ENCODE assay signal across 8 cellular contexts in genomic region chr17:44004761-44005526, GRCh38. TPM values are rescaled to one million over a fixed set of nuclear protein-coding genes. Genes with fewer than 3 reads are reported as not detected.
DNase-seq lines count a peak whose midpoint lies in the region; ATAC-seq and TF ChIP-seq lines count a peak whose summit lies in the region.

No MANE protein-coding gene starts in this region.

- 9 to 15% methylated on average over 47 to 71 of the region's 71 CpGs for WGBS in aorta, 2 donors

- H3K4me3 ChIP-seq in dorsolateral prefrontal cortex (peak overlapping the region in 52 of 59 donors; percentile 5 to 70 (median 50)), mucosa of descending colon (peak overlapping the region; percentile 24), aorta (ENCODE audit: low read length in 2 of 2) (no peak overlapping the region)

- H3K36me3 ChIP-seq in mucosa of descending colon (ENCODE audit: low read depth) (no peaks in the 10 kb centered on the region), aorta (ENCODE audit: control insufficient read depth in 1 of 2, insufficient read depth in 2 of 2, low read length in 1 of 2) (no peaks in the 10 kb centered on the region)

- H3K4me1 ChIP-seq in mucosa of descending colon (ENCODE audit: low read depth) (peaks cover 36% of the 10 kb centered on the region), aorta (ENCODE audit: control insufficient read depth in 1 of 2, insufficient read depth in 2 of 2, low read length in 2 of 2) (no peaks in the 10 kb centered on the region)

- H3K27ac ChIP-seq in dorsolateral prefrontal cortex: peak overlapping the region in 5 of 59 donors; percentile 15 to 39 (median 32)
- H3K27ac ChIP-seq in aorta (ENCODE audit: low read depth in 1 of 2, low read length in 2 of 2): no peak overlapping the region

- H3K27me3 ChIP-seq in dorsolateral prefrontal cortex (peaks cover 0 to 49% (median 25%) of the 10 kb centered on the region in 45 donors), aorta (ENCODE audit: control insufficient read depth in 1 of 2, insufficient read depth in 2 of 2, low read length in 1 of 2) (peaks cover 0 to 2% of the 10 kb centered on the region in 2 donors)

- ATAC-seq in left cardiac atrium (no peak), left ventricle myocardium superior (no peak), mucosa of descending colon (peak; percentile 32), aorta (ENCODE audit: low FRiP score) (no peak), GM18909 (IDR thresholded peaks at IDR 0.05; ENCODE audit: poor library complexity, unreplicated experiment) (no peak)

- peak; percentile 39 for DNase-seq in left cardiac atrium
- DNase-seq in left ventricle myocardium superior: no peak
- DNase-seq in dorsolateral prefrontal cortex: no peak
- peak; percentile 69 to 72 (median 69) for DNase-seq in mucosa of descending colon
- DNase-seq in aorta: peak; percentile 51 to 79
- no peak for DNase-seq in UCSD-AML1 (lab: John Stamatoyannopoulos, UW; ENCODE audit: unreplicated experiment)
- DNase-seq in activated gamma-delta T cell (lab: John Stamatoyannopoulos, UW): no peak

- TF ChIP-seq CTCF in dorsolateral prefrontal cortex (IDR thresholded peaks at IDR 0.05 in 54 of 56, conservative IDR thresholded peaks at IDR 0.05 in 2 of 56; ENCODE audit: low read depth in 1 of 56, partially characterized antibody in 56 of 56): no peak
- no peak for TF ChIP-seq CTCF in mucosa of descending colon (IDR thresholded peaks at IDR 0.05)

- intact Hi-C loops in left cardiac atrium (cut with DNase I): loop anchor here in 1 of 2 donors (5.0 kb wide), 1 partner anchor 37 kb away; no protein-coding TSS in a partner anchor
- intact Hi-C loops in left ventricle myocardium superior (cut with micrococcal nuclease): no loop called here
- intact Hi-C loops in dorsolateral prefrontal cortex (cut with DNase I): loop anchor here in 1 of 2 donors (5.0 kb wide), 1 partner anchor 83 kb away; no protein-coding TSS in a partner anchor
- intact Hi-C loops in mucosa of descending colon (cut with DNase I, micrococcal nuclease): no loop called here
- intact Hi-C loops in aorta (cut with DNase I): loop anchor here in 1 of 2 donors (5.0 kb wide), 1 partner anchor 37 kb away; no protein-coding TSS in a partner anchor

- H3K9me3 ChIP-seq in mucosa of descending colon: no peaks in the 10 kb centered on the region
- H3K9me3 ChIP-seq in aorta (ENCODE audit: control insufficient read depth, low read length): no peaks in the 10 kb centered on the region

RNA-seq across cellular contexts. Expression of gene NAGS, which starts 0.5 kb away (rescaled TPM):
- total RNA-seq in left cardiac atrium (1 to 10 TPM; 1.3 to 1.4 TPM), left ventricle myocardium superior (0.57 TPM), dorsolateral prefrontal cortex (1 to 10 TPM in 91 of 120 experiments, under 1 TPM in 27, not detected in 2; 0.22 to 4.0 (median 1.6) TPM), mucosa of descending colon (10 to 100 TPM in 1 of 3 donors, 1 to 10 TPM in 2; 6.1 to 21.4 (median 7.0) TPM), aorta (1 to 10 TPM in 1 of 2 donors, under 1 TPM in 1; 0.94 to 1.3 TPM)
- polyA plus RNA-seq in aorta: 1 to 10 TPM in 1 of 2 donors, under 1 TPM in 1; 0.33 to 6.0 TPM

RNA-seq across cellular contexts. Expression of gene TMEM101, which starts 9.8 kb away (rescaled TPM):
- 10 to 100 TPM; 16.1 to 17.5 TPM for total RNA-seq in left cardiac atrium
- 20.7 TPM for total RNA-seq in left ventricle myocardium superior
- total RNA-seq in dorsolateral prefrontal cortex: 10 to 100 TPM; 13.5 to 26.7 (median 19.9) TPM
- 10 to 100 TPM; 23.0 to 27.7 (median 23.8) TPM for total RNA-seq in mucosa of descending colon
- 10 to 100 TPM; 15.2 to 16.7 TPM for total RNA-seq in aorta
- 10 to 100 TPM; 21.5 to 25.0 TPM for polyA plus RNA-seq in aorta

RNA-seq across cellular contexts. Expression of gene PYY, which starts 51.2 kb away (rescaled TPM):
- total RNA-seq in left cardiac atrium (not detected), left ventricle myocardium superior (not detected), dorsolateral prefrontal cortex (1 to 10 TPM in 2 of 120 experiments, under 1 TPM in 7, not detected in 111; 0.29 to 1.1 (median 0.59) TPM), mucosa of descending colon (100 to 1,000 TPM in 1 of 3 donors, 10 to 100 TPM in 2; 22.0 to 141 (median 55.4) TPM), aorta (not detected)
- 1 to 10 TPM in 1 of 2 donors, under 1 TPM in 1; 0.20 to 1.1 TPM for polyA plus RNA-seq in aorta

Comparison
In these comparisons a context has a peak if more than half of its experiments do, and no peak if none do; other contexts are left out.
1. DNase-seq: peak in left cardiac atrium (single experiment), mucosa of descending colon (3 of 3) and aorta (2 of 2); none in left ventricle myocardium superior (single experiment), dorsolateral prefrontal cortex (0 of 10), UCSD-AML1 (single experiment) and activated gamma-delta T cell (single experiment).
2. H3K4me3 ChIP-seq: peak in dorsolateral prefrontal cortex (52 of 59) and mucosa of descending colon (single experiment); none in aorta (0 of 2).
3. RNA of gene PYY, which starts 51.2 kb away (total RNA-seq): 22.0 to 141 TPM in mucosa of descending colon; not detected in left cardiac atrium, not detected in left ventricle myocardium superior (single experiment), 0.29 to 1.1 TPM in dorsolateral prefrontal cortex and not detected in aorta; every median in the first group is over 10 times any median in the second.